ENCODE assay signal across 28 cellular contexts in the genomic region with DNA sequence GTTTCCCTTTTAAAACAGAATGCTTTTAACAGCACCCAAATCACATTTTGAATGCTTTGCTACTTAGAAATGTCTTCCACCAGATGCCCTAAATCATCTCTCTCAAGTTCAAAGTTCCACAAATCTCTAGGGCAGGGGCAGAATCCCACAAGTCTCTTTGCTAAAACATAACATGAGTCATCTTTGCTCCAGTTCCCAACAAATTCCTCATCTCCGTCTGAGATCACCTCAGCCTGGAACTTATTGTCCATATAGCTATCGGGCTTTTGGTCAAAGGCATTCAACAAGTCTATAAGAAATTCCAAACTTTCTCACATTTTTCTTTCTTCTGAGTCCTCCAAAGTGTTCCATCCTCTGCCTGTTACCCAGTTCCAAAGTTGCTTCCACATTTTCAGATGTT.
"Had no signal": no experiment of that assay in that cellular context is flagged by ENCODE, and none has a peak within 500 bp of the region (broad histone marks: within the 10 kb centered on the region; RNA-seq: fewer than 3 reads in every experiment).

No MANE protein-coding gene starts in this region.

- H3K9me3 ChIP-seq: right atrium auricular region, suprapubic skin, tibial artery, upper lobe of right lung had no signal

- H3K9ac ChIP-seq: neural progenitor cell had no signal

- DNase-seq: activated CD4-positive, alpha-beta memory T cell treated with anti-CD3 and anti-CD28 coated beads for 36 hours; activated CD4-positive, alpha-beta T cell treated with anti-CD3 and anti-CD28 coated beads, Interleukin-2, amount 10 ng/mL, durations not matched to agents 24 days and 14 days; activated CD4-positive, CD25-positive, alpha-beta regulatory T cell treated with anti-CD3 and anti-CD28 coated beads, Interleukin-2, amount 50 U/mL, for 72 hours; activated CD8-positive, alpha-beta memory T cell treated with anti-CD3 and anti-CD28 coated beads, Interleukin-2, amount 50 U/mL, for 4 hours; activated effector memory CD4-positive, alpha-beta T cell treated with anti-CD3 and anti-CD28 coated beads, Interleukin-2, amount 50 U/mL, for 16 hours; activated naive CD4-positive, alpha-beta T cell treated with anti-CD3 and anti-CD28 coated beads for 36 hours; activated naive CD8-positive, alpha-beta T cell treated with anti-CD3 and anti-CD28 coated beads for 36 hours; activated T-cell treated with anti-CD3 and anti-CD28 coated beads, Interleukin-2, amount 50 U/mL, for 1 hour; amniotic stem cell; effector memory CD8-positive, alpha-beta T cell; erythroblast; head of caudate nucleus; hippocampal formation; left colon; mammary epithelial cell; midbrain; natural killer cell; occipital lobe; stimulated activated CD4-positive, alpha-beta T cell treated with anti-CD3 and anti-CD28 coated beads, Interleukin-15, amount 100 ng/mL, for 24 hours; stimulated activated CD4-positive, alpha-beta T cell treated with anti-CD3 and anti-CD28 coated beads, Interleukin-2, amount 100 ng/mL, for 24 hours; stimulated activated naive CD4-positive, alpha-beta T cell; SW 1271; T1000; tibial artery; upper lobe of right lung had no signal

- H3K4me2 ChIP-seq: neural progenitor cell had no signal

- H3K27me3 ChIP-seq: neural progenitor cell, right atrium auricular region, suprapubic skin, tibial artery, upper lobe of right lung had no signal

- H3K36me3 ChIP-seq: neural progenitor cell, right atrium auricular region, suprapubic skin, tibial artery, upper lobe of right lung had no signal

- H2AFZ ChIP-seq: neural progenitor cell had no signal

- H3K4me1 ChIP-seq: neural progenitor cell, right atrium auricular region, suprapubic skin, tibial artery, upper lobe of right lung had no signal

- H3K4me3 ChIP-seq: neural progenitor cell, right atrium auricular region, suprapubic skin, tibial artery, upper lobe of right lung had no signal

- H3K27ac ChIP-seq: neural progenitor cell, right atrium auricular region, suprapubic skin, tibial artery, upper lobe of right lung had no signal

- ATAC-seq: effector memory CD8-positive, alpha-beta T cell; left colon; natural killer cell had no signal
